Comparison of ENCODE assay signal across 17 cellular contexts in genomic region chr5:68478306-68479091, GRCh38.
A peak's percentile ranks its signal among the peaks of the same experiment; 100 is the strongest.
DNase-seq lines count a peak whose midpoint lies in the region; ATAC-seq and TF ChIP-seq lines count a peak whose summit lies in the region.
"Had no signal": no experiment of that assay in that cellular context is flagged by ENCODE, and none has a peak within 500 bp of the region (broad histone marks: within the 10 kb centered on the region; RNA-seq: fewer than 3 reads in every experiment).

No MANE protein-coding gene starts in this region.

- BruUV-seq in PC-3 (replicated peaks; lab: Mats Ljungman, UMichigan) = no TSS peak

- H3K27me3 ChIP-seq in sigmoid colon = no peaks in the 10 kb centered on the region
- H3K27me3 ChIP-seq in PC-3 (ENCODE audit: low read length) = no peaks in the 10 kb centered on the region
- H3K27me3 ChIP-seq: hepatocyte had no signal

- H3K9ac ChIP-seq in PC-3 (ENCODE audit: low read length) = no peak overlapping the region

- TF ChIP-seq EP300 in sigmoid colon (IDR thresholded peaks at IDR 0.05) = no peak

- peak; percentile 63 for DNase-seq in DMS 273 treated with DMSO at 0.1 percent for 48 hours (lab: John Stamatoyannopoulos, UW)
- DNase-seq in NCI-H69 (lab: John Stamatoyannopoulos, UW) = peak; percentile 88
- DNase-seq in fibroblast of villous mesenchyme (ENCODE audit: low read depth) = peak; percentile 61
- no peak for DNase-seq in sigmoid colon
- DNase-seq in NCI-H1105 treated with DMSO at 0.1 percent for 48 hours (lab: John Stamatoyannopoulos, UW) = no peak
- DNase-seq in PC-3 = no peak
- DNase-seq in putamen (ENCODE audit: low spot score) = no peak
- no peak for DNase-seq in A172 (ENCODE audit: low spot score)
- DNase-seq: activated T-cell treated with anti-CD3 and anti-CD28 coated beads for 4 hours; amniotic stem cell; Caco-2; effector memory CD4-positive, alpha-beta T cell; NCI-H187 treated with DMSO at 0.1 percent for 48 hours; stimulated activated CD4-positive, alpha-beta T cell treated with anti-CD3 and anti-CD28 coated beads, Interleukin-4, amount 100 ng/mL, for 24 hours; stimulated activated naive CD8-positive, alpha-beta T cell treated with anti-CD3 and anti-CD28 coated beads, Interleukin-15, Interleukin-2, amounts not matched to agents 100 U/mL and 50 U/mL, for 24 hours had no signal

- no peak overlapping the region for H3K4me3 ChIP-seq in fibroblast of villous mesenchyme (ENCODE audit: low read depth, low read length)
- no peak overlapping the region for H3K4me3 ChIP-seq in sigmoid colon
- H3K4me3 ChIP-seq in PC-3 (ENCODE audit: low read length) = no peak overlapping the region
- H3K4me3 ChIP-seq: hepatocyte had no signal

- H2AFZ ChIP-seq in PC-3 (ENCODE audit: low read length) = no peak overlapping the region
- H2AFZ ChIP-seq: hepatocyte had no signal

- intact Hi-C loops in sigmoid colon (cut with DNase I) (no loop called here), PC-3 (cut with micrococcal nuclease) (no loop called here)

- H3K27ac ChIP-seq in sigmoid colon (peak overlapping the region in 3 of 4 donors; percentile 14 to 65 (median 33)), PC-3 (ENCODE audit: low read length) (no peak overlapping the region)
- H3K27ac ChIP-seq: hepatocyte had no signal

- H3K4me1 ChIP-seq in sigmoid colon (peaks cover 0 to 18% (median 16%) of the 10 kb centered on the region in 4 donors), PC-3 (ENCODE audit: insufficient read depth, low read length) (no peaks in the 10 kb centered on the region)

- H4K20me1 ChIP-seq in PC-3 (ENCODE audit: low read length) = no peaks in the 10 kb centered on the region

- H3K36me3 ChIP-seq in sigmoid colon (no peaks in the 10 kb centered on the region), PC-3 (ENCODE audit: low read depth, low read length) (no peaks in the 10 kb centered on the region)

- 82 to 88% methylated on average over 2 of the region's 2 CpGs for WGBS in sigmoid colon, 2 donors

- H3K4me2 ChIP-seq in PC-3 (ENCODE audit: low read length) = no peak overlapping the region
- H3K4me2 ChIP-seq: hepatocyte had no signal

- no peaks in the 10 kb centered on the region for H3F3A ChIP-seq in PC-3 (ENCODE audit: low read length, unreplicated experiment)

- no peaks in the 10 kb centered on the region for H3K9me2 ChIP-seq in PC-3 (replicated peaks; ENCODE audit: low read length)

- TF ChIP-seq POLR2A in sigmoid colon (IDR thresholded peaks at IDR 0.05) = no peak

- POLR2A ChIA-PET in PC-3 (lab: Charles Lee; ENCODE audit: unreplicated experiment) = no interaction called here

- H3K9me3 ChIP-seq in sigmoid colon = no peaks in the 10 kb centered on the region
- H3K9me3 ChIP-seq in PC-3 (ENCODE audit: low read length) = no peaks in the 10 kb centered on the region
- H3K9me3 ChIP-seq: Caco-2 had no signal

- ATAC-seq in PC-3 = no peak
- ATAC-seq: activated CD4-positive, CD25-positive, alpha-beta regulatory T cell treated with anti-CD3 and anti-CD28 coated beads, Interleukin-2, amount 50 U/mL, for 24 hours; stimulated activated naive CD8-positive, alpha-beta T cell treated with anti-CD3 and anti-CD28 coated beads, Interleukin-15, Interleukin-2, amounts not matched to agents 100 U/mL and 50 U/mL, for 24 hours had no signal

- TF ChIP-seq CTCF in fibroblast of villous mesenchyme (IDR thresholded peaks at IDR 0.05; ENCODE audit: insufficient read depth, low read depth, low read length) (no peak), sigmoid colon (IDR thresholded peaks at IDR 0.05) (no peak), PC-3 (conservative IDR thresholded peaks at IDR 0.05; ENCODE audit: low read depth, low read length) (no peak)

- no peaks in the 10 kb centered on the region for H3K79me2 ChIP-seq in PC-3 (ENCODE audit: low read length)
- H3K79me2 ChIP-seq: hepatocyte had no signal

- CTCF ChIA-PET in PC-3 (lab: Charles Lee) = no interaction called here

Comparison
In these comparisons a context has a peak if more than half of its experiments do, and no peak if none do; other contexts are left out.
1. DNase-seq: peak in DMS 273 treated with DMSO at 0.1 percent for 48 hours (single experiment), NCI-H69 (single experiment) and fibroblast of villous mesenchyme (single experiment); none in sigmoid colon (single experiment), NCI-H1105 treated with DMSO at 0.1 percent for 48 hours (single experiment), PC-3 (single experiment), putamen (single experiment) and A172 (single experiment).